1 cellular context compared by ENCODE assay signal in genomic region chr1:97943354-97943753, GRCh38.
TF ChIP-seq lines count a peak whose summit lies in the region.

No MANE protein-coding gene starts in this region.

TF ChIP-seq in H1, 55 proteins besides CTCF, POLR2A, EP300 and RAD21 (continued from another document):
- no peak for TF ChIP-seq RFX5 (IDR thresholded peaks at IDR 0.05; ENCODE audit: borderline replicate concordance, low read depth, low read length)
- no peak for TF ChIP-seq E2F6 (IDR thresholded peaks at IDR 0.05)
- no peak for TF ChIP-seq CTBP2 (IDR thresholded peaks at IDR 0.05; ENCODE audit: borderline replicate concordance, insufficient read depth, insufficient read length, low read length)
- TF ChIP-seq CHD2 (IDR thresholded peaks at IDR 0.05; ENCODE audit: low read length): no peak
- TF ChIP-seq SIRT6 (IDR thresholded peaks at IDR 0.05; ENCODE audit: low read length): no peak
- TF ChIP-seq SP4 (IDR thresholded peaks at IDR 0.05; ENCODE audit: low read length): no peak
- TF ChIP-seq MAX (IDR thresholded peaks at IDR 0.05): no peak
- no peak for TF ChIP-seq RNF2 (IDR thresholded peaks at IDR 0.05; ENCODE audit: borderline replicate concordance, low read depth, low read length, missing control alignments, poor library complexity, severe bottlenecking)
- TF ChIP-seq CHD7 (IDR thresholded peaks at IDR 0.05; ENCODE audit: insufficient replicate concordance, low read length): no peak
- TF ChIP-seq KDM4A (IDR thresholded peaks at IDR 0.05; ENCODE audit: low read depth, low read length, severe bottlenecking): no peak
- TF ChIP-seq EZH2 (IDR thresholded peaks at IDR 0.05; ENCODE audit: low read depth, low read length, severe bottlenecking): no peak
- no peak for TF ChIP-seq TEAD4 (IDR thresholded peaks at IDR 0.05; ENCODE audit: low read depth, low read length)
